ENCODE assay signal across 14 cellular contexts in the genomic region with DNA sequence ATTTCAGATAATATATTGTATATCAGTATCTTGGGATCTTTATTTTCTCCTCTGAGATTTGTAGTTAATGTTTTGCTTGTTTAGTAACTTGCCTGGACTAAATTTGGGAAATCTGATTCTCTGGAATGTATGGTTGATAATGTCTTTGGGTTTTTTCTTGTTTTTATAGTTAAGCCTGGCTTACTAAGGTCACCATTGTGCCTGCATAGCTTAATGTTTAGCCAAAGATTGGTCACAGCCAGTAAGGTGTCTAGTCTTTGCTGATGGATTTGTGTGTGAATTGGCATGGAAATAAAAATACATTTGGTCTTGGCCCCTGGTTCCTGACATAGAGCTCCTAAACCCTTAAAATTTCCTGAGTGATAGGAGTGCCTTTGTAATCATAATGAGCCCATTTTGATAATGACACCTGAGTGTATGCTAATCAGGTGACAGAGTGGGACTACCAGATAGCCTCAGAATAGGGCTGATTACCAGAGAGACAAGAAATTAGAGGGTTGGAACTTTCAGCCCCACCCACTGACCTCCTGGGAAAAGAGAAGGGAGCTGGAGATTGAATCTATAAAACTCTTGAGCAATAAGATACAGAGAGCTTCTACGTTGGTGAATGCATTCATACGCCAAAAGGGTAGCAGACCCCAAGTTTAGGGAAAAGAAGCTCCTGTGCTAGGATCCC.
A peak's percentile ranks its signal among the peaks of the same experiment; 100 is the strongest.
DNase-seq lines count a peak whose midpoint lies in the region; TF ChIP-seq lines count a peak whose summit lies in the region.
"Had no signal": no experiment of that assay in that cellular context is flagged by ENCODE, and none has a peak within 500 bp of the region (broad histone marks: within the 10 kb centered on the region; RNA-seq: fewer than 3 reads in every experiment).

No MANE protein-coding gene starts in this region.

- no peaks in the 10 kb centered on the region for H3K27me3 ChIP-seq in adipocyte (replicated peaks; ENCODE audit: control insufficient read depth, insufficient read depth, low read length)
- H3K27me3 ChIP-seq: MG63 had no signal

- H3K4me3 ChIP-seq in adipocyte (ENCODE audit: low read length): no peak overlapping the region
- H3K4me3 ChIP-seq: MG63 had no signal

- DNase-seq in ACHN (peak; percentile 58), NCI-H1436 (lab: John Stamatoyannopoulos, UW) (peak; percentile 83), adipocyte (ENCODE audit: low read depth) (peak; percentile 27), kidney tubule cell (ENCODE audit: low spot score) (peak; percentile 91), GM13977 (ENCODE audit: low spot score) (no peak), NCI-H345 treated with DMSO at 0.1 percent for 48 hours (lab: John Stamatoyannopoulos, UW; ENCODE audit: unreplicated experiment) (no peak)
- DNase-seq in effector CD8-positive, alpha-beta T cell (lab: John Stamatoyannopoulos, UW): no peak
- no peak for DNase-seq in activated CD4-positive, alpha-beta T cell treated with anti-CD3 and anti-CD28 coated beads for 1 hour
- DNase-seq: MG63; NCI-H1092; NCI-H1930; NCI-H524; NK-92 treated with Interleukin-12 subunit alpha and Interleukin-12 subunit beta, amount 100 ng/mL, for 24 hours; SIG-M5 had no signal

- no peak for TF ChIP-seq CTCF in GM13977 (IDR thresholded peaks at IDR 0.05; ENCODE audit: extremely low read depth, insufficient read depth, missing control alignments)

- no peak overlapping the region for H3K9ac ChIP-seq in adipocyte (ENCODE audit: low read length)

- no peaks in the 10 kb centered on the region for H3K36me3 ChIP-seq in adipocyte (ENCODE audit: control insufficient read depth, insufficient read depth, low read length, severe bottlenecking)
- H3K36me3 ChIP-seq: MG63 had no signal

- H3K4me1 ChIP-seq in adipocyte (ENCODE audit: control insufficient read depth, insufficient read depth, low read length): no peaks in the 10 kb centered on the region

- in situ Hi-C loops in ACHN (cut with HindIII; ENCODE audit: low pct_ligation_motif_present, low pct_unique_long_range_greater_than_20kb, low sequenced_read_pairs) (no loop called here), GM13977 (cut with MboI; ENCODE audit: low pct_unique_long_range_greater_than_20kb, low sequenced_read_pairs, unreplicated experiment) (no loop called here)

- peaks cover 10% of the 10 kb centered on the region for H3K9me3 ChIP-seq in adipocyte (ENCODE audit: control insufficient read depth, low read length)

Comparison
In these comparisons a context has a peak if more than half of its experiments do, and no peak if none do; other contexts are left out.
1. DNase-seq: peak in ACHN (single experiment), NCI-H1436 (single experiment), adipocyte (single experiment) and kidney tubule cell (single experiment); none in effector CD8-positive, alpha-beta T cell (single experiment), activated CD4-positive, alpha-beta T cell treated with anti-CD3 and anti-CD28 coated beads for 1 hour (single experiment), GM13977 (single experiment) and NCI-H345 treated with DMSO at 0.1 percent for 48 hours (single experiment).